14 cellular contexts compared by ENCODE assay signal in the genomic region with DNA sequence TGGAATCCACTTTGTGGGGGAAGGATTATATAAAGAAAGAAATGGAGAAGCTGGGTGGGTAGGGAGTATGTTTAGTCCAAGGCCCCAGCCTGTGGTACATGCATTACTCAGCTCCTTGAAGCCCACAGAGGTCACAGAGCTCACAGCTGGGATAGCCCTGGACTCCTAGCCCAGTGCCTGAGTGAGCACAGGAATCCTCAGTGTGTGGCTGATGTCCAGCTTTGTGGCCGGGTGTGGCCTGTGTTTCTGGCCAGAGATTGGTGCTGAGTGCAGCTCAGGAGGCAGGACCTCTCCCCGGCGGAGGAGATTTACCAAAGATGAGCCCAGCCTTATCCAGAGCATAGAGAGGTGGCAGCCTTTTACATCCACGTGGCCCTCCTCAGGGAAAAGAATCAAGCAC. TPM values are rescaled to one million over a fixed set of nuclear protein-coding genes. Genes with fewer than 3 reads are reported as not detected.
DNase-seq lines count a peak whose midpoint lies in the region; ATAC-seq, FAIRE-seq and TF ChIP-seq lines count a peak whose summit lies in the region.
"Had no signal": no experiment of that assay in that cellular context is flagged by ENCODE, and none has a peak within 500 bp of the region (broad histone marks: within the 10 kb centered on the region; RNA-seq: fewer than 3 reads in every experiment).

No MANE protein-coding gene starts in this region.

- peak; percentile 78 for DNase-seq in A172 (ENCODE audit: low spot score)
- DNase-seq in LNCaP clone FGC (ENCODE audit: low read depth) = peak; percentile 22
- peak; percentile 70 for DNase-seq in choroid plexus epithelial cell (ENCODE audit: low read depth)
- DNase-seq in HepG2 (ENCODE audit: low spot score) = no peak
- DNase-seq in stimulated activated effector memory CD8-positive, alpha-beta T cell treated with anti-CD3 and anti-CD28 coated beads, Interleukin-12 subunit alpha, Interleukin-12 subunit beta, amount 100 ng/mL, for 72 hours (ENCODE audit: low spot score in 2 of 2) = no peak
- no peak for DNase-seq in activated T-cell treated with anti-CD3 and anti-CD28 coated beads for 4 hours
- DNase-seq: activated CD4-positive, alpha-beta T cell treated with anti-CD3 and anti-CD28 coated beads, Interleukin-2, amount 10 ng/mL, durations not matched to agents 24 days and 14 days; dermis blood vessel endothelial cell; glutamatergic neuron; NCI-H69; stimulated activated naive CD4-positive, alpha-beta T cell treated with Interleukin-2 at 50 U/mL for 16 hours had no signal

- no peak overlapping the region for H3K27ac Mint-ChIP-seq in stimulated activated effector memory CD8-positive, alpha-beta T cell treated with anti-CD3 and anti-CD28 coated beads, Interleukin-12 subunit alpha, Interleukin-12 subunit beta, amount 100 ng/mL, for 72 hours
- H3K27ac Mint-ChIP-seq: activated CD4-positive, alpha-beta T cell treated with anti-CD3 and anti-CD28 coated beads, Interleukin-2, amount 10 ng/mL, durations not matched to agents 24 days and 14 days had no signal

- TF ChIP-seq EP300 in HepG2 (IDR thresholded peaks at IDR 0.05; ENCODE audit: low read depth in 2 of 2, low read length in 2 of 2) = no peak
- TF ChIP-seq EP300 in HepG2 (CRISPR knock-in tag; IDR thresholded peaks at IDR 0.05; ENCODE audit: borderline replicate concordance) = no peak

- H3K9ac ChIP-seq in HepG2 (ENCODE audit: insufficient read depth, low read depth, low read length) = no peak overlapping the region

- H3K36me3 ChIP-seq in HepG2 (replicated peaks in 1 of 2; ENCODE audit: control insufficient read depth in 1 of 2, insufficient read depth in 2 of 2, low read length in 2 of 2) = no peaks in the 10 kb centered on the region

- CTCF ChIA-PET in HepG2 (lab: Yijun Ruan, JAX; ENCODE audit: low intra/inter-chr PET ratio, low total read pairs) = no interaction called here

- H3K79me2 ChIP-seq in HepG2 (ENCODE audit: insufficient read depth, low read length) = no peaks in the 10 kb centered on the region

- H4K20me1 ChIP-seq in HepG2 (ENCODE audit: insufficient read depth, low read length) = no peaks in the 10 kb centered on the region

- H3K27ac ChIP-seq in HepG2 (ENCODE audit: extremely low read length, insufficient read depth, low read length) = no peak overlapping the region

- ATAC-seq in HepG2 = peak; percentile 37
- no peak for ATAC-seq in GM21723 (IDR thresholded peaks at IDR 0.05; ENCODE audit: unreplicated experiment)
- no peak for ATAC-seq in HG03342 (IDR thresholded peaks at IDR 0.05; ENCODE audit: unreplicated experiment)
- ATAC-seq in stimulated activated effector memory CD8-positive, alpha-beta T cell treated with anti-CD3 and anti-CD28 coated beads, Interleukin-12 subunit alpha, Interleukin-12 subunit beta, amount 100 ng/mL, for 72 hours = no peak

- no peak overlapping the region for H3K4me3 Mint-ChIP-seq in stimulated activated effector memory CD8-positive, alpha-beta T cell treated with anti-CD3 and anti-CD28 coated beads, Interleukin-12 subunit alpha, Interleukin-12 subunit beta, amount 100 ng/mL, for 72 hours
- H3K4me3 Mint-ChIP-seq: activated CD4-positive, alpha-beta T cell treated with anti-CD3 and anti-CD28 coated beads, Interleukin-2, amount 10 ng/mL, durations not matched to agents 24 days and 14 days had no signal

- H2AFZ ChIP-seq in HepG2 (ENCODE audit: low read length) = no peak overlapping the region

- no peaks in the 10 kb centered on the region for H3K36me3 Mint-ChIP-seq in stimulated activated effector memory CD8-positive, alpha-beta T cell treated with anti-CD3 and anti-CD28 coated beads, Interleukin-12 subunit alpha, Interleukin-12 subunit beta, amount 100 ng/mL, for 72 hours

- no peak for TF ChIP-seq CTCF in LNCaP clone FGC (IDR thresholded peaks at IDR 0.05; ENCODE audit: control insufficient read depth, extremely low read depth, insufficient read depth)
- no peak for TF ChIP-seq CTCF in choroid plexus epithelial cell (conservative IDR thresholded peaks at IDR 0.05; ENCODE audit: low read depth, low read length)
- TF ChIP-seq CTCF in HepG2 (CRISPR knock-in tag; IDR thresholded peaks at IDR 0.05) = no peak

- WGBS in HepG2 (ENCODE audit: low lambda C conversion rate) = 17% methylated on average over 1 of the region's 4 CpGs

- no peaks in the 10 kb centered on the region for H3K9me3 Mint-ChIP-seq in stimulated activated effector memory CD8-positive, alpha-beta T cell treated with anti-CD3 and anti-CD28 coated beads, Interleukin-12 subunit alpha, Interleukin-12 subunit beta, amount 100 ng/mL, for 72 hours
- H3K9me3 Mint-ChIP-seq: activated CD4-positive, alpha-beta T cell treated with anti-CD3 and anti-CD28 coated beads, Interleukin-2, amount 10 ng/mL, durations not matched to agents 24 days and 14 days had no signal

- peaks cover 6% of the 10 kb centered on the region for H3K4me1 Mint-ChIP-seq in stimulated activated effector memory CD8-positive, alpha-beta T cell treated with anti-CD3 and anti-CD28 coated beads, Interleukin-12 subunit alpha, Interleukin-12 subunit beta, amount 100 ng/mL, for 72 hours

- H3K4me1 ChIP-seq in HepG2 (ENCODE audit: insufficient read depth, low read length) = peaks cover 86% of the 10 kb centered on the region

- H3K27me3 ChIP-seq in HepG2 (ENCODE audit: control insufficient read depth in 1 of 2, insufficient read depth in 2 of 2, low read length in 2 of 2) = no peaks in the 10 kb centered on the region

- POLR2A ChIA-PET in HepG2 (lab: Yijun Ruan, JAX) = interaction anchor here (1.4 to 3.6 kb wide), 4 partner anchors 10 to 52 kb away, joined by 3 to 25 read pairs (median 12); no protein-coding TSS in a partner anchor

- no peak for FAIRE-seq in HepG2 (lab: Jason Lieb, UNC)

- H3K4me3 ChIP-seq in LNCaP clone FGC (ENCODE audit: low read depth, low read length) = no peak overlapping the region
- no peak overlapping the region for H3K4me3 ChIP-seq in choroid plexus epithelial cell (ENCODE audit: low read depth, low read length)
- peak overlapping the region in 1 of 3 experiments; percentile 34; a peak in 2 of 6 replicates for H3K4me3 ChIP-seq in HepG2 (replicated peaks in 1 of 3; ENCODE audit: insufficient read depth in 1 of 3, low read depth in 2 of 3, low read length in 3 of 3)

- H3K4me2 ChIP-seq in HepG2 (ENCODE audit: low read depth, low read length) = peak overlapping the region; percentile 60

- in situ Hi-C loops in HepG2 (cut with HindIII; ENCODE audit: extremely low pct_ligation_motif_present, low pct_unique_long_range_greater_than_20kb) = no loop called here

- no peak for TF ChIP-seq RAD21 in HepG2 (CRISPR knock-in tag; IDR thresholded peaks at IDR 0.05)

- BruUV-seq in HepG2 (replicated peaks; lab: Mats Ljungman, UMichigan) = no TSS peak

- TF ChIP-seq POLR2A in HepG2 (IDR thresholded peaks at IDR 0.05; ENCODE audit: insufficient read depth in 1 of 2, low read depth in 2 of 2, low read length in 2 of 2) = no peak

- H3K9me3 ChIP-seq in HepG2 (ENCODE audit: low read length) = no peaks in the 10 kb centered on the region

- intact Hi-C loops in HepG2 (cut with micrococcal nuclease; ENCODE audit: unreplicated experiment) = loop anchor here (5.0 kb wide), 1 partner anchor 43 kb away; the partner anchor contains the start of gene AGT

RNA-seq across cellular contexts. Expression of gene CAPN9, which starts 7.6 kb away (rescaled TPM):
- not detected in 2 replicates for total RNA-seq in A172 (2014; rRNA removed; shearing (Covaris generic))
- 0.17 and 0.31 TPM in 2 replicates for total RNA-seq in HepG2 (2016; rRNA removed; fragmentation: Illumina TruSeq; extraction: Trizol)
- total RNA-seq in HepG2 (2016; cell fraction: cytosol; rRNA removed; fragmentation: Illumina TruSeq; extraction: Trizol; ENCODE audit: low read depth) = not detected in 2 replicates
- total RNA-seq in HepG2 (2016; cell fraction: insoluble cytoplasmic fraction; rRNA removed; fragmentation: Illumina TruSeq; extraction: Trizol) = 0.09 and 0.16 TPM in 2 replicates
- not detected in 2 replicates for total RNA-seq in HepG2 (2016; cell fraction: membrane; rRNA removed; fragmentation: Illumina TruSeq; extraction: Trizol)
- not detected in 2 replicates for total RNA-seq in HepG2 (2016; cell fraction: nucleus; rRNA removed; fragmentation: Illumina TruSeq; extraction: Trizol)
- polyA plus RNA-seq in HepG2 (2011; rRNA removed) = 0.04 and 0.10 TPM in 2 replicates
- 0.06 and 0.11 TPM in 2 replicates for polyA plus RNA-seq in HepG2 (2011; cell fraction: cytosol; rRNA removed)
- polyA plus RNA-seq in HepG2 (2011; cell fraction: nucleus; rRNA removed) = 0.19 TPM in 1 of 2 replicates, not detected in the other
- 0.09 TPM in 1 of 2 replicates, not detected in the other for polyA plus RNA-seq in HepG2 (2012)
- polyA plus RNA-seq in HepG2 (2016; cell fraction: cytosol; fragmentation: Illumina TruSeq; extraction: Trizol; ENCODE audit: low read depth) = 0.26 TPM in 1 of 2 replicates, not detected in the other
- polyA plus RNA-seq in HepG2 (2016; cell fraction: insoluble cytoplasmic fraction; fragmentation: Illumina TruSeq; extraction: Trizol; ENCODE audit: low read depth) = not detected in 2 replicates
- polyA plus RNA-seq in HepG2 (2016; cell fraction: membrane; fragmentation: Illumina TruSeq; extraction: Trizol; ENCODE audit: low read depth) = 0.06 TPM in 1 of 2 replicates, not detected in the other
- polyA plus RNA-seq in HepG2 (2016; cell fraction: nucleus; fragmentation: Illumina TruSeq; extraction: Trizol; ENCODE audit: insufficient read depth, low read depth) = 0.21 TPM in 1 of 2 replicates, not detected in the other
- 0.12 TPM in 1 of 2 replicates, not detected in the other for polyA minus RNA-seq in HepG2 (2011; rRNA and poly(A)+ RNA removed; ENCODE audit: low replicate concordance)
- polyA minus RNA-seq in HepG2 (2011; cell fraction: cytosol; rRNA and poly(A)+ RNA removed) = not detected in 2 replicates
- not detected in 2 replicates for polyA minus RNA-seq in HepG2 (2011; cell fraction: nucleus; rRNA and poly(A)+ RNA removed)
- total RNA-seq: activated CD4-positive, alpha-beta T cell treated with anti-CD3 and anti-CD28 coated beads, Interleukin-2, amount 10 ng/mL, durations not matched to agents 24 days and 14 days; dermis blood vessel endothelial cell; mononuclear cell had no signal

RNA-seq across cellular contexts. Expression of gene AGT, which starts 40.9 kb away (rescaled TPM):
- 14.6 and 15.2 TPM in 2 replicates for total RNA-seq in A172 (2014; rRNA removed; shearing (Covaris generic))
- 378 and 892 TPM in 2 replicates for total RNA-seq in HepG2 (2016; rRNA removed; fragmentation: Illumina TruSeq; extraction: Trizol)
- 75.9 and 76.7 TPM in 2 replicates for total RNA-seq in HepG2 (2016; cell fraction: cytosol; rRNA removed; fragmentation: Illumina TruSeq; extraction: Trizol; ENCODE audit: low read depth)
- total RNA-seq in HepG2 (2016; cell fraction: insoluble cytoplasmic fraction; rRNA removed; fragmentation: Illumina TruSeq; extraction: Trizol) = 368 and 897 TPM in 2 replicates
- 150 and 163 TPM in 2 replicates for total RNA-seq in HepG2 (2016; cell fraction: membrane; rRNA removed; fragmentation: Illumina TruSeq; extraction: Trizol)
- total RNA-seq in HepG2 (2016; cell fraction: nucleus; rRNA removed; fragmentation: Illumina TruSeq; extraction: Trizol) = 728 and 881 TPM in 2 replicates
- 2,071 and 2,729 TPM in 2 replicates for polyA plus RNA-seq in HepG2 (2011; rRNA removed)
- polyA plus RNA-seq in HepG2 (2011; cell fraction: cytosol; rRNA removed) = 1,947 and 1,991 TPM in 2 replicates
- polyA plus RNA-seq in HepG2 (2011; cell fraction: nucleus; rRNA removed) = 1,234 and 1,580 TPM in 2 replicates
- 1,477 and 1,796 TPM in 2 replicates for polyA plus RNA-seq in HepG2 (2012)
- polyA plus RNA-seq in HepG2 (2016; cell fraction: cytosol; fragmentation: Illumina TruSeq; extraction: Trizol; ENCODE audit: low read depth) = 105 and 108 TPM in 2 replicates
- polyA plus RNA-seq in HepG2 (2016; cell fraction: insoluble cytoplasmic fraction; fragmentation: Illumina TruSeq; extraction: Trizol; ENCODE audit: low read depth) = 413 and 471 TPM in 2 replicates
- polyA plus RNA-seq in HepG2 (2016; cell fraction: membrane; fragmentation: Illumina TruSeq; extraction: Trizol; ENCODE audit: low read depth) = 154 and 159 TPM in 2 replicates
- 1,282 and 1,316 TPM in 2 replicates for polyA plus RNA-seq in HepG2 (2016; cell fraction: nucleus; fragmentation: Illumina TruSeq; extraction: Trizol; ENCODE audit: insufficient read depth, low read depth)
- polyA minus RNA-seq in HepG2 (2011; rRNA and poly(A)+ RNA removed; ENCODE audit: low replicate concordance) = 0.94 and 2,464 TPM in 2 replicates
- polyA minus RNA-seq in HepG2 (2011; cell fraction: cytosol; rRNA and poly(A)+ RNA removed) = 761 and 986 TPM in 2 replicates
- 279 and 432 TPM in 2 replicates for polyA minus RNA-seq in HepG2 (2011; cell fraction: nucleus; rRNA and poly(A)+ RNA removed)
- total RNA-seq: activated CD4-positive, alpha-beta T cell treated with anti-CD3 and anti-CD28 coated beads, Interleukin-2, amount 10 ng/mL, durations not matched to agents 24 days and 14 days; mononuclear cell had no signal

Comparison
In these comparisons a context has a peak if more than half of its experiments do, and no peak if none do; other contexts are left out.
1. DNase-seq: peak in A172 (single experiment), LNCaP clone FGC (single experiment) and choroid plexus epithelial cell (single experiment); none in HepG2 (single experiment), stimulated activated effector memory CD8-positive, alpha-beta T cell treated with anti-CD3 and anti-CD28 coated beads, Interleukin-12 subunit alpha, Interleukin-12 subunit beta, amount 100 ng/mL, for 72 hours (0 of 2) and activated T-cell treated with anti-CD3 and anti-CD28 coated beads for 4 hours (single experiment).